ENCODE assay signal across 13 cellular contexts in the genomic region with DNA sequence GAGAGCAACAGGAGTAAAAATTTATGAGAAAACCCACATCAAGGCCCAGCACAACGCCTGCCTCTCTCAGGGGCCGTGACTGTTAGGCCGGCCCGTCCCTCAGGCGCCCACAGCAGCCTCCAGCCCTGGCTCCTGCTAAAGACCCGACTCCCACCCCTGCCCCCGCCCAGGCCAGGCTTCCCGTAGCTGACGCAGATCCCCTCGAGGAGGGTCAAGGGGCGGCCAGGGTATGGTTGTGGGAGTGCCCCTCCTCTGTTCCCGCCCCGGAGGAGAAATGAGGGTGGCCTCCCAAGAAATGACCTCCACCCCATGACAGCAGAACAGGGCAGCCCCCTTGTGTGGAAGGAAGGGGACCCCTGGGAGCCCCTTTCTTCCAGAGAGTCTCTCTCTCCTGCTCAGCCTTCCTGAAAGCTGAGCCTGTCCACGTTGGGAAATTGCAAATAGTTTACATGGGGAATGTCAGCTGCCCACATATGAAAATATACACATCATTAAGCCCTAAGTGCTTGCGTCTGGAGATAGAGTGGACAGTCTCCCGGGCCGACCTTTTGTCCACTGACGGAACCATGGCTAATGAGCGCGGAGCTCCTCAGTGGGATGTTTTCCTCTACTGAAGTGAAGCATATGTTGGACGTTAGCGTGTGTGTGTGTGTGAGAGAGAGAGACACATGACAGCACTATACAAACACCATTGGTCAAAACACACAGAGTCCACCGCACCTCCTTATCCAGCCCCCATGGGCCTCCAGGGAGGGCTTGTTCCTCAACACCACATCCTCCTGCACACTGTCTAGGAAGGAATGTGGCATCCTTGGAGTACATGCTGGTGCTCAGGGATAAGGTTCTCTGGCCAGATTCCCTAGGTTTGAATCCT.
DNase-seq lines count a peak whose midpoint lies in the region; ATAC-seq and TF ChIP-seq lines count a peak whose summit lies in the region.
"Had no signal": no experiment of that assay in that cellular context is flagged by ENCODE, and none has a peak within 500 bp of the region (broad histone marks: within the 10 kb centered on the region; RNA-seq: fewer than 3 reads in every experiment).

No MANE protein-coding gene starts in this region.

- no peaks in the 10 kb centered on the region for H3K27me3 Mint-ChIP-seq in activated T-cell treated with anti-CD3 and anti-CD28 coated beads, Interleukin-2, amount 50 U/mL, for 72 hours (ENCODE audit: low read depth)
- H3K27me3 Mint-ChIP-seq: activated CD4-positive, alpha-beta T cell treated with anti-CD3 and anti-CD28 coated beads for 36 hours had no signal

- no peaks in the 10 kb centered on the region for H3K9me3 Mint-ChIP-seq in activated T-cell treated with anti-CD3 and anti-CD28 coated beads, Interleukin-2, amount 50 U/mL, for 72 hours

- no peak overlapping the region for H3K4me3 Mint-ChIP-seq in activated T-cell treated with anti-CD3 and anti-CD28 coated beads, Interleukin-2, amount 50 U/mL, for 72 hours
- H3K4me3 Mint-ChIP-seq: activated CD4-positive, alpha-beta T cell treated with anti-CD3 and anti-CD28 coated beads for 36 hours had no signal

- DNase-seq in ELF-1 (ENCODE audit: low read depth, low spot score) (peak; percentile 80), choroid plexus epithelial cell (ENCODE audit: low read depth) (peak; percentile 100), iris pigment epithelial cell (ENCODE audit: low read depth) (peak; percentile 97), retina (peak; percentile 73), NCI-H1105 (lab: John Stamatoyannopoulos, UW) (no peak), T-helper 9 cell (no peak)
- no peak for DNase-seq in activated T-cell treated with anti-CD3 and anti-CD28 coated beads, Interleukin-2, amount 50 U/mL, for 72 hours
- DNase-seq in activated CD4-positive, alpha-beta T cell treated with anti-CD3 and anti-CD28 coated beads for 1 hour, result no peak
- DNase-seq: activated CD4-positive, alpha-beta T cell treated with anti-CD3 and anti-CD28 coated beads for 36 hours; aorta; GOT3; NCI-H1092 treated with DMSO at 0.1 percent for 48 hours had no signal

- no peak for TF ChIP-seq CTCF in choroid plexus epithelial cell (conservative IDR thresholded peaks at IDR 0.05; ENCODE audit: low read depth, low read length)

- ATAC-seq in activated T-cell treated with anti-CD3 and anti-CD28 coated beads, Interleukin-2, amount 50 U/mL, for 72 hours (replicated peaks in 1 of 2), result no peak
- ATAC-seq: activated CD4-positive, alpha-beta T cell treated with anti-CD3 and anti-CD28 coated beads for 36 hours had no signal

- no peak overlapping the region for H3K4me3 ChIP-seq in choroid plexus epithelial cell (ENCODE audit: low read depth, low read length)
- H3K4me3 ChIP-seq: suprapubic skin had no signal

- no peaks in the 10 kb centered on the region for H3K36me3 Mint-ChIP-seq in activated T-cell treated with anti-CD3 and anti-CD28 coated beads, Interleukin-2, amount 50 U/mL, for 72 hours (ENCODE audit: insufficient read depth in 2 of 2)

- H3K27ac Mint-ChIP-seq in activated T-cell treated with anti-CD3 and anti-CD28 coated beads, Interleukin-2, amount 50 U/mL, for 72 hours, result no peak overlapping the region
- H3K27ac Mint-ChIP-seq: activated CD4-positive, alpha-beta T cell treated with anti-CD3 and anti-CD28 coated beads for 36 hours had no signal

- H3K4me1 Mint-ChIP-seq in activated T-cell treated with anti-CD3 and anti-CD28 coated beads, Interleukin-2, amount 50 U/mL, for 72 hours (ENCODE audit: low read depth), result no peaks in the 10 kb centered on the region
- H3K4me1 Mint-ChIP-seq: activated CD4-positive, alpha-beta T cell treated with anti-CD3 and anti-CD28 coated beads for 36 hours had no signal

Comparison
In these comparisons a context has a peak if more than half of its experiments do, and no peak if none do; other contexts are left out.
1. DNase-seq: peak in ELF-1 (single experiment), choroid plexus epithelial cell (single experiment), iris pigment epithelial cell (single experiment) and retina (single experiment); none in NCI-H1105 (single experiment), activated T-cell treated with anti-CD3 and anti-CD28 coated beads, Interleukin-2, amount 50 U/mL, for 72 hours (0 of 2), activated CD4-positive, alpha-beta T cell treated with anti-CD3 and anti-CD28 coated beads for 1 hour (single experiment) and T-helper 9 cell (single experiment).